In genomic region chr4:986428-986948, GRCh38 we compare ENCODE assay signal across 6 cellular contexts. TPM values are rescaled to one million over a fixed set of nuclear protein-coding genes. Genes with fewer than 3 reads are reported as not detected.
A peak's percentile ranks its signal among the peaks of the same experiment; 100 is the strongest.
DNase-seq lines count a peak whose midpoint lies in the region; ATAC-seq and TF ChIP-seq lines count a peak whose summit lies in the region.

No MANE protein-coding gene starts in this region.

- no peaks in the 10 kb centered on the region for H3K36me3 ChIP-seq in cardiac muscle cell
- H3K36me3 ChIP-seq in thoracic aorta = no peaks in the 10 kb centered on the region

- H3K9me3 ChIP-seq in cardiac muscle cell (ENCODE audit: low read depth) (no peaks in the 10 kb centered on the region), thoracic aorta (no peaks in the 10 kb centered on the region)

- H3K27ac ChIP-seq in cardiac muscle cell (peak overlapping the region; percentile 44), thoracic aorta (no peak overlapping the region)

- H3K4me1 ChIP-seq in cardiac muscle cell (ENCODE audit: low read depth) = peaks cover 11% of the 10 kb centered on the region
- H3K4me1 ChIP-seq in thoracic aorta (ENCODE audit: control insufficient read depth in 1 of 2, low read depth in 2 of 2) = peaks cover 14 to 24% of the 10 kb centered on the region in 2 donors

- H3K4me3 ChIP-seq in cardiac muscle cell (peak overlapping the region; percentile 46), thoracic aorta (peak overlapping the region; percentile 74)

- DNase-seq in NCI-H1417 treated with DMSO at 0.1 percent for 48 hours (lab: John Stamatoyannopoulos, UW) (peak; percentile 9), cardiac muscle cell (ENCODE audit: low read depth in 1 of 2, low spot score in 1 of 2) (no peak), thoracic aorta (ENCODE audit: low spot score) (no peak), NK-92 (lab: John Stamatoyannopoulos, UW; ENCODE audit: unreplicated experiment) (no peak), NCI-H345 treated with DMSO at 0.1 percent for 48 hours (lab: John Stamatoyannopoulos, UW; ENCODE audit: unreplicated experiment) (no peak)

- peak; percentile 33 for ATAC-seq in GM19395 (IDR thresholded peaks at IDR 0.05; ENCODE audit: unreplicated experiment)
- no peak for ATAC-seq in thoracic aorta (ENCODE audit: insufficient number of reproducible peaks, low FRiP score, low read depth)

- no peaks in the 10 kb centered on the region for H3K27me3 ChIP-seq in cardiac muscle cell
- H3K27me3 ChIP-seq in thoracic aorta (replicated peaks; ENCODE audit: insufficient read depth) = no peaks in the 10 kb centered on the region

- TF ChIP-seq CTCF in cardiac muscle cell (IDR thresholded peaks at IDR 0.05; ENCODE audit: low read depth, low read length) = no peak
- TF ChIP-seq CTCF in thoracic aorta (IDR thresholded peaks at IDR 0.05) = no peak

RNA-seq across cellular contexts. Expression of gene IDUA, which starts 0.4 kb away (rescaled TPM):
- total RNA-seq in cardiac muscle cell (13.0 and 14.9 TPM in 2 replicates), thoracic aorta (10 to 100 TPM; 23.4 to 31.9 TPM)
- 29.9 and 34.0 TPM in 2 replicates for polyA plus RNA-seq in cardiac muscle cell

RNA-seq across cellular contexts. Expression of gene SLC26A1, which starts 6.7 kb away (rescaled TPM):
- 0.25 and 0.77 TPM in 2 replicates for total RNA-seq in cardiac muscle cell
- polyA plus RNA-seq in cardiac muscle cell = 2.8 and 6.3 TPM in 2 replicates
- total RNA-seq in thoracic aorta = not detected

RNA-seq across cellular contexts. Expression of gene DGKQ, which starts 13.1 kb away (rescaled TPM):
- total RNA-seq in cardiac muscle cell (15.9 and 17.1 TPM in 2 replicates), thoracic aorta (10 to 100 TPM; 18.6 to 24.0 TPM)
- 13.5 and 15.1 TPM in 2 replicates for polyA plus RNA-seq in cardiac muscle cell

RNA-seq across cellular contexts. Expression of gene FGFRL1, which starts 24.9 kb away (rescaled TPM):
- total RNA-seq in cardiac muscle cell = 32.7 and 40.7 TPM in 2 replicates
- 18.7 and 22.9 TPM in 2 replicates for polyA plus RNA-seq in cardiac muscle cell
- total RNA-seq in thoracic aorta = 10 to 100 TPM; 61.1 to 84.0 TPM

RNA-seq across cellular contexts. Expression of gene TMEM175, which starts 54.2 kb away (rescaled TPM):
- total RNA-seq in cardiac muscle cell (31.6 and 36.4 TPM in 2 replicates), thoracic aorta (10 to 100 TPM; 26.5 to 39.5 TPM)
- polyA plus RNA-seq in cardiac muscle cell = 28.3 and 35.1 TPM in 2 replicates
